ENCODE assay signal across 8 cellular contexts in the genomic region with DNA sequence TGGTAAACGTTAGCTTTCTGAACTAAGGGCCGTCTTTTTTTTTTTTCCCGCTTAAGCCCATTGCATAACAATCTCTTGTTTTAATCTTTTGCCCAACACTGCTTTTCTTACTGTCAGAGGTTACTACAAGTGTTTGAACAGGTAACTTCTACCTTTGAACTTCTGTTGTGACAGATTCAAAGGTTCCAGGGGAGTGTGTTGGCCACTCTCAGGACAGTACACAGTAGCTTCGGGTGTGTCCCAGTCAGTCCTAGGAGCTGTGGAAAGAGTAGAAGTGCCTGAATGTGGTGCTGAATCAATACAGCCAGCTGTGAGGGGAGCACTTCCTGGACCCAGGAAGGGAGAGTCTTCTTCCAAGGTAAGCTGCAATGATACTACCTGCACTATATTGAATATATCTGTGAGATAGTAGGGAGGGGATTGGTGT. TPM values are rescaled to one million over a fixed set of nuclear protein-coding genes. Genes with fewer than 3 reads are reported as not detected.
DNase-seq lines count a peak whose midpoint lies in the region; ATAC-seq, FAIRE-seq and TF ChIP-seq lines count a peak whose summit lies in the region.

A gene with protein sequence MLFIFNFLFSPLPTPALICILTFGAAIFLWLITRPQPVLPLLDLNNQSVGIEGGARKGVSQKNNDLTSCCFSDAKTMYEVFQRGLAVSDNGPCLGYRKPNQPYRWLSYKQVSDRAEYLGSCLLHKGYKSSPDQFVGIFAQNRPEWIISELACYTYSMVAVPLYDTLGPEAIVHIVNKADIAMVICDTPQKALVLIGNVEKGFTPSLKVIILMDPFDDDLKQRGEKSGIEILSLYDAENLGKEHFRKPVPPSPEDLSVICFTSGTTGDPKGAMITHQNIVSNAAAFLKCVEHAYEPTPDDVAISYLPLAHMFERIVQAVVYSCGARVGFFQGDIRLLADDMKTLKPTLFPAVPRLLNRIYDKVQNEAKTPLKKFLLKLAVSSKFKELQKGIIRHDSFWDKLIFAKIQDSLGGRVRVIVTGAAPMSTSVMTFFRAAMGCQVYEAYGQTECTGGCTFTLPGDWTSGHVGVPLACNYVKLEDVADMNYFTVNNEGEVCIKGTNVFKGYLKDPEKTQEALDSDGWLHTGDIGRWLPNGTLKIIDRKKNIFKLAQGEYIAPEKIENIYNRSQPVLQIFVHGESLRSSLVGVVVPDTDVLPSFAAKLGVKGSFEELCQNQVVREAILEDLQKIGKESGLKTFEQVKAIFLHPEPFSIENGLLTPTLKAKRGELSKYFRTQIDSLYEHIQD (plus strand): TSS at position 205 of the 427 bp plus-strand sequence. CDS start 20,831 bp downstream, outside the sequence.

- H3K27ac ChIP-seq in left ventricle myocardium inferior (replicated peaks) (peak within 1 kb of the TSS; percentile 83), GM12878 (ENCODE audit: control insufficient read depth, insufficient read depth) (peak within 1 kb of the TSS; percentile 95), muscle layer of duodenum (ENCODE audit: low read length) (peak within 1 kb of the TSS; percentile 98), aorta (ENCODE audit: low read depth in 1 of 2, low read length in 2 of 2) (no peak within 1 kb of the TSS)

- no peak for TF ChIP-seq RAD21 in GM12878 (IDR thresholded peaks at IDR 0.05; ENCODE audit: insufficient read depth, low read depth, low read length)

- no peak for TF ChIP-seq EP300 in GM12878 (IDR thresholded peaks at IDR 0.05; ENCODE audit: borderline replicate concordance in 1 of 2, control insufficient read depth in 1 of 2, low read depth in 2 of 2, low read length in 2 of 2)

- H3K36me3 ChIP-seq in left ventricle myocardium inferior, result no peaks in the 10 kb centered on the region
- no peaks in the 10 kb centered on the region for H3K36me3 ChIP-seq in GM12878 (ENCODE audit: control insufficient read depth in 2 of 2, insufficient read depth in 2 of 2, low read length in 1 of 2)
- no peaks in the 10 kb centered on the region for H3K36me3 ChIP-seq in muscle layer of duodenum (ENCODE audit: control insufficient read depth in 1 of 2, insufficient read depth in 2 of 2, low read length in 2 of 2)
- H3K36me3 ChIP-seq in aorta (ENCODE audit: control insufficient read depth in 1 of 2, insufficient read depth in 2 of 2, low read length in 1 of 2), result no peaks in the 10 kb centered on the region

- H3K79me2 ChIP-seq in GM12878 (ENCODE audit: control insufficient read depth, insufficient read depth, low read length), result peaks cover 35% of the 10 kb centered on the region

- peak within 1 kb of the TSS; percentile 98; the same call in 1 of the 2 replicates for H3K9ac ChIP-seq in GM12878 (ENCODE audit: control insufficient read depth, insufficient read depth, low read length)

- H3K4me1 ChIP-seq in left ventricle myocardium inferior, result peaks cover 36% of the 10 kb centered on the region
- H3K4me1 ChIP-seq in GM12878 (ENCODE audit: control insufficient read depth, insufficient read depth, low read length), result peaks cover 9% of the 10 kb centered on the region
- H3K4me1 ChIP-seq in muscle layer of duodenum (ENCODE audit: control insufficient read depth in 1 of 2, insufficient read depth in 2 of 2, low read length in 2 of 2), result peaks cover 8 to 18% of the 10 kb centered on the region in 2 donors
- H3K4me1 ChIP-seq in aorta (ENCODE audit: control insufficient read depth in 1 of 2, insufficient read depth in 2 of 2, low read length in 2 of 2), result no peaks in the 10 kb centered on the region

- WGBS in GM12878 (ENCODE audit: insufficient coverage, insufficient replicate concordance, low lambda C conversion rate, missing lambda C conversion rate), result 93% methylated on average over 4 of the region's 4 CpGs
- WGBS in aorta, 2 donors, result 77 to 85% methylated on average over 4 of the region's 4 CpGs

- DNase-seq in left ventricle myocardium inferior (no peak), Right ventricle myocardium superior (no peak), GM12878 (ENCODE audit: low read depth, low spot score) (no peak), aorta (no peak), NK-92 (lab: John Stamatoyannopoulos, UW; ENCODE audit: unreplicated experiment) (no peak)

- RAD21 ChIA-PET in GM12878 (lab: Charles Lee; ENCODE audit: unreplicated experiment), result interaction anchor here (1.5 kb wide), 1 partner anchor 68 kb away, joined by 3 read pairs; no protein-coding TSS in a partner anchor

- no peak within 1 kb of the TSS for H3K4me3 ChIP-seq in left ventricle myocardium inferior
- no peak within 1 kb of the TSS for H3K4me3 ChIP-seq in GM12878
- H3K4me3 ChIP-seq in muscle layer of duodenum (ENCODE audit: low read depth in 1 of 2, low read length in 2 of 2), result peak within 1 kb of the TSS in 1 of 2 donors; percentile 80
- no peak within 1 kb of the TSS for H3K4me3 ChIP-seq in aorta (ENCODE audit: low read length in 2 of 2)

- no peaks in the 10 kb centered on the region for H4K20me1 ChIP-seq in GM12878 (ENCODE audit: control insufficient read depth, insufficient read depth)

- peak within 1 kb of the TSS; percentile 93; the same call in 1 of the 2 replicates for H3K4me2 ChIP-seq in GM12878 (ENCODE audit: control insufficient read depth, insufficient read depth)

- H3K27me3 ChIP-seq in left ventricle myocardium inferior (ENCODE audit: low read depth) (no peaks in the 10 kb centered on the region), GM12878 (replicated peaks in 1 of 2; ENCODE audit: control insufficient read depth in 2 of 2, insufficient read depth in 2 of 2, low read length in 1 of 2) (no peaks in the 10 kb centered on the region), muscle layer of duodenum (ENCODE audit: low read depth, low read length) (no peaks in the 10 kb centered on the region), aorta (ENCODE audit: control insufficient read depth in 1 of 2, insufficient read depth in 2 of 2, low read length in 1 of 2) (no peaks in the 10 kb centered on the region)

- ATAC-seq in Right ventricle myocardium superior (ENCODE audit: poor library complexity) (no peak), GM12878 (no peak), aorta (ENCODE audit: low FRiP score) (no peak), GM19452 (IDR thresholded peaks at IDR 0.05; ENCODE audit: unreplicated experiment) (no peak), GM19395 (IDR thresholded peaks at IDR 0.05; ENCODE audit: unreplicated experiment) (no peak)

- TF ChIP-seq CTCF in left ventricle myocardium inferior (IDR thresholded peaks at IDR 0.05; ENCODE audit: borderline replicate concordance) (no peak), GM12878 (IDR thresholded peaks at IDR 0.05 in 2 of 3, conservative IDR thresholded peaks at IDR 0.05 in 1 of 3; ENCODE audit: control insufficient read depth in 2 of 3, extremely low read depth in 1 of 3, insufficient read depth in 1 of 3, low read depth in 3 of 3, low read length in 3 of 3) (no peak)

- POLR2A ChIA-PET in GM12878 (lab: Charles Lee), result interaction anchor here (0.7 to 2.9 kb wide), 2 partner anchors 16 to 68 kb away, joined by 3 to 10 read pairs; no protein-coding TSS in a partner anchor

- no peak for TF ChIP-seq POLR2A in GM12878 (IDR thresholded peaks at IDR 0.05; ENCODE audit: low read depth, low read length)

- no peak for FAIRE-seq in GM12878 (lab: Jason Lieb, UNC)

- in situ Hi-C loops in GM12878 (cut with MboI), result no loop called here

- H2AFZ ChIP-seq in GM12878 (ENCODE audit: control insufficient read depth, low read depth, low read length), result peak within 1 kb of the TSS; percentile 89

- CTCF ChIA-PET in GM12878 (lab: Yijun Ruan, JAX), result interaction anchor here (0.8 to 4.5 kb wide), 11 partner anchors 9 to 258 kb away, joined by 3 to 36 read pairs (median 8); a partner anchor contains a TSS

- no peaks in the 10 kb centered on the region for H3K9me3 ChIP-seq in left ventricle myocardium inferior (replicated peaks)
- H3K9me3 ChIP-seq in GM12878 (replicated peaks; ENCODE audit: control insufficient read depth, insufficient read depth, low read length), result no peaks in the 10 kb centered on the region
- no peaks in the 10 kb centered on the region for H3K9me3 ChIP-seq in muscle layer of duodenum (ENCODE audit: control insufficient read depth in 1 of 2, low read length in 2 of 2)
- no peaks in the 10 kb centered on the region for H3K9me3 ChIP-seq in aorta (ENCODE audit: control insufficient read depth, low read length)

- intact Hi-C loops in left ventricle myocardium inferior (cut with micrococcal nuclease), result no loop called here
- intact Hi-C loops in Right ventricle myocardium superior (cut with DNase I), result no loop called here
- intact Hi-C loops in GM12878 (cut with micrococcal nuclease; ENCODE audit: unreplicated experiment), result no loop called here
- intact Hi-C loops in aorta (cut with DNase I), result no loop called here

- no TSS peak for BruUV-seq in GM12878 (replicated peaks; lab: Mats Ljungman, UMichigan)

- SMC1A ChIA-PET in GM12878 (lab: Charles Lee; ENCODE audit: uncharacterized antibody, unreplicated experiment), result interaction anchor here (0.8 to 2.4 kb wide), 7 partner anchors 21 to 98 kb away, joined by 3 to 7 read pairs (median 4); no protein-coding TSS in a partner anchor

RNA-seq across cellular contexts. Expression of the gene that starts here (rescaled TPM):
- total RNA-seq in left ventricle myocardium inferior, result 5.6 TPM
- 6.0 TPM for total RNA-seq in Right ventricle myocardium superior
- total RNA-seq in GM12878 (2013; cell fraction: nucleolus; rRNA removed), result 45.3 and 48.7 TPM in 2 replicates
- 46.5 and 47.2 TPM in 2 replicates for total RNA-seq in GM12878 (2014; rRNA removed)
- total RNA-seq in GM12878 (2014; rRNA removed; fragmentation: Illumina TruSeq; extraction: Trizol), result 45.2 and 46.2 TPM in 2 replicates
- total RNA-seq in GM12878 (2021), result 40.3 and 40.4 TPM in 2 replicates
- 23.1 TPM for polyA plus RNA-seq in GM12878 (2011; ENCODE audit: low read depth)
- 56.3 and 61.4 TPM in 2 replicates for polyA plus RNA-seq in GM12878 (2011; rRNA removed)
- 39.3 and 39.8 TPM in 2 replicates for polyA plus RNA-seq in GM12878 (2011; cell fraction: cytosol; rRNA removed)
- polyA plus RNA-seq in GM12878 (2011; cell fraction: nucleus; rRNA removed), result 72.0 and 78.8 TPM in 2 replicates
- polyA plus RNA-seq in GM12878 (2012), result 28.0 and 30.7 TPM in 2 replicates
- polyA plus RNA-seq in GM12878 (2014; fragmentation: Illumina TruSeq; extraction: Trizol), result 57.0 and 68.7 TPM in 2 replicates
- 10 to 100 TPM; 22.3 to 23.4 TPM for polyA plus RNA-seq in GM12878 (2014; fragmentation: Nextera tagmentation; extraction: Ambion mirVana)
- 46.1 and 48.7 TPM in 2 replicates for polyA plus RNA-seq in GM12878 (2014; rRNA removed)
- 10 to 100 TPM; 54.5 to 56.0 TPM for polyA plus RNA-seq in GM12878 (2016; fragmentation: Nextera tagmentation; extraction: Ambion mirVana)
- polyA minus RNA-seq in GM12878 (2011; rRNA and poly(A)+ RNA removed), result 53.2 and 55.0 TPM in 2 replicates
- 15.1 and 18.3 TPM in 2 replicates for polyA minus RNA-seq in GM12878 (2011; cell fraction: cytosol; rRNA and poly(A)+ RNA removed)
- polyA minus RNA-seq in GM12878 (2011; cell fraction: nucleus; rRNA and poly(A)+ RNA removed), result 16.9 and 17.5 TPM in 2 replicates
- total RNA-seq in aorta, result 10 to 100 TPM; 13.4 to 18.4 TPM
- 10 to 100 TPM in 1 of 2 donors, under 1 TPM in 1; 0.92 to 18.7 TPM for polyA plus RNA-seq in aorta

Comparison
In these comparisons a context has a peak if more than half of its experiments do, and no peak if none do; other contexts are left out.
1. H3K27ac ChIP-seq: peak in left ventricle myocardium inferior (single experiment), GM12878 (single experiment) and muscle layer of duodenum (single experiment); none in aorta (0 of 2).